Comparison of ENCODE assay signal across 8 cellular contexts in genomic region chr3:56682458-56683121, GRCh38. TPM values are rescaled to one million over a fixed set of nuclear protein-coding genes. Genes with fewer than 3 reads are reported as not detected.
DNase-seq lines count a peak whose midpoint lies in the region; ATAC-seq and TF ChIP-seq lines count a peak whose summit lies in the region.

No MANE protein-coding gene starts in this region.

- H3K27me3 ChIP-seq in HUES6 (ENCODE audit: control insufficient read depth, insufficient read depth, low read length) = peaks cover 13% of the 10 kb centered on the region; the same call in 1 of the 2 replicates
- H3K27me3 ChIP-seq in Peyer's patch = no peaks in the 10 kb centered on the region
- no peaks in the 10 kb centered on the region for H3K27me3 ChIP-seq in fibroblast of lung (ENCODE audit: control insufficient read depth, insufficient read depth, low read length)

- H3K4me1 ChIP-seq in HUES6 (ENCODE audit: control insufficient read depth, insufficient read depth, low read length) (peaks cover 23% of the 10 kb centered on the region), Peyer's patch (peaks cover 0 to 20% (median 2%) of the 10 kb centered on the region in 4 donors), fibroblast of lung (ENCODE audit: control insufficient read depth, extremely low read depth, insufficient read depth, low read length) (no peaks in the 10 kb centered on the region)

- H4K20me1 ChIP-seq in fibroblast of lung (ENCODE audit: control insufficient read depth, extremely low read depth, insufficient read depth, low read length) = no peaks in the 10 kb centered on the region

- peak overlapping the region; percentile 90 for H3K4me2 ChIP-seq in fibroblast of lung (ENCODE audit: extremely low read depth, insufficient read depth, low read length)

- H3K27ac Mint-ChIP-seq in naive thymus-derived CD8-positive, alpha-beta T cell = peak overlapping the region; percentile 87 to 99 (median 97)
- peak overlapping the region; percentile 99 for H3K27ac Mint-ChIP-seq in stimulated activated naive B cell treated with anti-CD40 and anti-IgM and Interleukin-4, amounts not matched to agents 10 μg/mL and 1 μg/mL and 100 μg/mL, for 72 hours

- DNase-seq in Caki2 (ENCODE audit: low read depth) (peak; percentile 78), Peyer's patch (peak; percentile 74 to 87 (median 83)), fibroblast of lung (ENCODE audit: low read depth in 2 of 2) (peak; percentile 73 to 82)
- DNase-seq in activated T-helper 1 cell treated with anti-CD3 and anti-CD28 coated beads, Interleukin-2, amount 50 U/mL, for 16 hours (ENCODE audit: low read depth in 1 of 2, low spot score in 1 of 2) = peak; percentile 58 to 69
- DNase-seq in naive thymus-derived CD8-positive, alpha-beta T cell = peak; percentile 64 to 89 (median 73)
- peak; percentile 71 for DNase-seq in stimulated activated naive B cell treated with anti-CD40 and anti-IgM and Interleukin-4, amounts not matched to agents 10 μg/mL and 1 μg/mL and 100 μg/mL, for 72 hours

- peaks cover 4 to 24% (median 21%) of the 10 kb centered on the region in 3 donors for H3K36me3 Mint-ChIP-seq in naive thymus-derived CD8-positive, alpha-beta T cell
- H3K36me3 Mint-ChIP-seq in stimulated activated naive B cell treated with anti-CD40 and anti-IgM and Interleukin-4, amounts not matched to agents 10 μg/mL and 1 μg/mL and 100 μg/mL, for 72 hours = peaks cover 30 to 39% of the 10 kb centered on the region in 2 donors

- H3K4me1 Mint-ChIP-seq in naive thymus-derived CD8-positive, alpha-beta T cell = peaks cover 12 to 46% (median 32%) of the 10 kb centered on the region in 4 donors
- H3K4me1 Mint-ChIP-seq in stimulated activated naive B cell treated with anti-CD40 and anti-IgM and Interleukin-4, amounts not matched to agents 10 μg/mL and 1 μg/mL and 100 μg/mL, for 72 hours = peaks cover 6 to 35% of the 10 kb centered on the region in 2 donors

- ATAC-seq in GM21390 (IDR thresholded peaks at IDR 0.05; ENCODE audit: unreplicated experiment) = peak; percentile 62
- peak; percentile 75 to 76 for ATAC-seq in naive thymus-derived CD8-positive, alpha-beta T cell
- peak; percentile 79 to 81 for ATAC-seq in stimulated activated naive B cell treated with anti-CD40 and anti-IgM and Interleukin-4, amounts not matched to agents 10 μg/mL and 1 μg/mL and 100 μg/mL, for 72 hours (replicated peaks)

- H3K4me3 ChIP-seq in HUES6 (ENCODE audit: low read depth, low read length) = peak overlapping the region; percentile 89
- H3K4me3 ChIP-seq in Peyer's patch = peak overlapping the region; percentile 70 to 95 (median 90)
- H3K4me3 ChIP-seq in fibroblast of lung (replicated peaks in 1 of 4; ENCODE audit: control extremely low read depth in 1 of 4, insufficient read depth in 1 of 4, low read depth in 3 of 4, low read length in 4 of 4) = peak overlapping the region; percentile 70 to 95 (median 86)

- no peaks in the 10 kb centered on the region for H3K9me3 Mint-ChIP-seq in naive thymus-derived CD8-positive, alpha-beta T cell
- H3K9me3 Mint-ChIP-seq in stimulated activated naive B cell treated with anti-CD40 and anti-IgM and Interleukin-4, amounts not matched to agents 10 μg/mL and 1 μg/mL and 100 μg/mL, for 72 hours = peaks cover 1 to 3% of the 10 kb centered on the region in 2 donors

- POLR2A ChIA-PET in naive thymus-derived CD8-positive, alpha-beta T cell (lab: Charles Lee) = interaction anchor here (0.5 to 3.2 kb wide), 28 partner anchors 8 to 885 kb away, joined by 3 to 48 read pairs (median 4); partner anchors contain the start of genes ARHGEF3 and CCDC66

- H3K27me3 Mint-ChIP-seq in naive thymus-derived CD8-positive, alpha-beta T cell = no peaks in the 10 kb centered on the region
- H3K27me3 Mint-ChIP-seq in stimulated activated naive B cell treated with anti-CD40 and anti-IgM and Interleukin-4, amounts not matched to agents 10 μg/mL and 1 μg/mL and 100 μg/mL, for 72 hours = no peaks in the 10 kb centered on the region

- H3K27ac ChIP-seq in HUES6 (ENCODE audit: low read depth, low read length) (peak overlapping the region; percentile 100), Peyer's patch (peak overlapping the region; percentile 93 to 100 (median 100)), fibroblast of lung (ENCODE audit: insufficient read depth, low read length) (peak overlapping the region; percentile 92)

- peaks cover 30% of the 10 kb centered on the region for H3K79me2 ChIP-seq in fibroblast of lung (ENCODE audit: control insufficient read depth, insufficient read depth, low read length)

- H3K4me3 Mint-ChIP-seq in naive thymus-derived CD8-positive, alpha-beta T cell = peak overlapping the region; percentile 87 to 98 (median 94)
- peak overlapping the region; percentile 92 to 99 for H3K4me3 Mint-ChIP-seq in stimulated activated naive B cell treated with anti-CD40 and anti-IgM and Interleukin-4, amounts not matched to agents 10 μg/mL and 1 μg/mL and 100 μg/mL, for 72 hours

- peak overlapping the region; percentile 69 for H2AFZ ChIP-seq in fibroblast of lung (ENCODE audit: low read length)

- H3K9me3 ChIP-seq in HUES6 (ENCODE audit: control insufficient read depth, insufficient read depth, low read depth, low read length) (peaks cover 12% of the 10 kb centered on the region), Peyer's patch (no peaks in the 10 kb centered on the region), fibroblast of lung (ENCODE audit: control insufficient read depth, insufficient read depth, low read depth, low read length) (no peaks in the 10 kb centered on the region)

- TF ChIP-seq POLR2A in Peyer's patch (IDR thresholded peaks at IDR 0.05) = peak; percentile 38 to 41

- peaks cover 4% of the 10 kb centered on the region; the same call in 1 of the 2 replicates for H3K36me3 ChIP-seq in HUES6 (ENCODE audit: control insufficient read depth, insufficient read depth, low read length)
- H3K36me3 ChIP-seq in Peyer's patch = no peaks in the 10 kb centered on the region
- H3K36me3 ChIP-seq in fibroblast of lung (ENCODE audit: control insufficient read depth, insufficient read depth, low read length) = no peaks in the 10 kb centered on the region

- in situ Hi-C loops in Caki2 (cut with HindIII; ENCODE audit: low pct_unique_long_range_greater_than_20kb, low sequenced_read_pairs) = no loop called here

- H3K9ac ChIP-seq in HUES6 (ENCODE audit: low read length) = peak overlapping the region; percentile 96
- peak overlapping the region; percentile 87 for H3K9ac ChIP-seq in fibroblast of lung (ENCODE audit: insufficient read depth, low read length)

- TF ChIP-seq CTCF in Peyer's patch (IDR thresholded peaks at IDR 0.05) (peak in 2 of 6 experiments; percentile 12 to 21), fibroblast of lung (conservative IDR thresholded peaks at IDR 0.05 in 1 of 2, IDR thresholded peaks at IDR 0.05 in 1 of 2; ENCODE audit: low read depth in 1 of 2, low read length in 2 of 2) (peak in 1 of 2 donors; percentile 9)

RNA-seq across cellular contexts. Expression of gene TASOR, which starts 0.5 kb away (rescaled TPM):
- 36.8 and 44.8 TPM in 2 replicates for total RNA-seq in Caki2 (2014; rRNA removed; shearing (Covaris generic); ENCODE audit: low replicate concordance)
- total RNA-seq in Peyer's patch = 10 to 100 TPM; 35.4 to 71.8 (median 46.5) TPM
- total RNA-seq in fibroblast of lung = 99.4 and 112 TPM in 2 replicates
- 28.3 and 37.0 TPM in 2 replicates for polyA plus RNA-seq in fibroblast of lung
- polyA plus RNA-seq in fibroblast of lung (2012) = 21.3 and 25.0 TPM in 2 replicates
- 17.3 and 18.3 TPM in 2 replicates for polyA minus RNA-seq in fibroblast of lung (ENCODE audit: low replicate concordance)
- total RNA-seq in naive thymus-derived CD8-positive, alpha-beta T cell = 100 to 1,000 TPM; 101 to 103 TPM
- polyA plus RNA-seq in naive thymus-derived CD8-positive, alpha-beta T cell = 10 to 100 TPM; 25.1 to 32.0 (median 29.6) TPM

Comparison
In these comparisons a context has a peak if more than half of its experiments do, and no peak if none do; other contexts are left out.
1. Peak in every context shown above with its lines: DNase-seq, ATAC-seq, H3K4me3 ChIP-seq and H3K27ac ChIP-seq.